ENCODE assay signal across 1 cellular context in genomic region chr11:35304393-35304790, GRCh38.
TF ChIP-seq lines count a peak whose summit lies in the region.

No MANE protein-coding gene starts in this region.

TF ChIP-seq in IMR-90, 13 proteins besides CTCF, POLR2A, EP300 and RAD21:
- TF ChIP-seq FOS (IDR thresholded peaks at IDR 0.05; ENCODE audit: low read depth, low read length): no peak
- TF ChIP-seq SMC3 (IDR thresholded peaks at IDR 0.05; ENCODE audit: low read depth, low read length): no peak
- TF ChIP-seq NFE2L2 (IDR thresholded peaks at IDR 0.05; ENCODE audit: low read depth, low read length): peak; percentile 96
- peak; percentile 65 for TF ChIP-seq MAFK (IDR thresholded peaks at IDR 0.05; ENCODE audit: low read depth, low read length)
- no peak for TF ChIP-seq ELK1 (IDR thresholded peaks at IDR 0.05; ENCODE audit: borderline replicate concordance, low read depth, low read length)
- TF ChIP-seq BHLHE40 (IDR thresholded peaks at IDR 0.05; ENCODE audit: low read depth, low read length): no peak
- no peak for TF ChIP-seq RFX5 (IDR thresholded peaks at IDR 0.05; ENCODE audit: low read depth, low read length)
- TF ChIP-seq MXI1 (IDR thresholded peaks at IDR 0.05; ENCODE audit: borderline replicate concordance, low read depth, low read length): no peak
- TF ChIP-seq CEBPB (IDR thresholded peaks at IDR 0.05; ENCODE audit: low read depth, low read length): 0 out of 2 replicates have a peak, but pooled peaks have one; percentile 8
- TF ChIP-seq RCOR1 (IDR thresholded peaks at IDR 0.05; ENCODE audit: insufficient replicate concordance, low read length): no peak
- TF ChIP-seq USF2 (IDR thresholded peaks at IDR 0.05; ENCODE audit: low read depth, low read length): no peak
- no peak for TF ChIP-seq CHD1 (IDR thresholded peaks at IDR 0.05; ENCODE audit: low read depth, low read length)
- TF ChIP-seq MAZ (IDR thresholded peaks at IDR 0.05; ENCODE audit: borderline replicate concordance, low read depth, low read length): no peak
